Comparison of ENCODE assay signal across 1 cellular context in genomic region chr1:8976338-8976737, GRCh38.
TF ChIP-seq lines count a peak whose summit lies in the region.

No MANE protein-coding gene starts in this region.

TF ChIP-seq in endothelial cell of umbilical vein, 7 proteins besides CTCF, POLR2A, EP300 and RAD21:
- TF ChIP-seq JUN (IDR thresholded peaks at IDR 0.05; ENCODE audit: borderline replicate concordance, insufficient read depth, insufficient read length, low read depth) (peak; percentile 65), MYC (IDR thresholded peaks at IDR 0.05; ENCODE audit: low read depth, low read length) (no peak), FOS (IDR thresholded peaks at IDR 0.05; ENCODE audit: borderline replicate concordance, insufficient read depth, low read length) (peak; percentile 40), GATA2 (IDR thresholded peaks at IDR 0.05; ENCODE audit: insufficient read depth, insufficient read length, low read depth, low read length) (no peak), MAX (IDR thresholded peaks at IDR 0.05; ENCODE audit: insufficient read depth, insufficient read length) (peak; percentile 49), POLR2AphosphoS5 (IDR thresholded peaks at IDR 0.05; ENCODE audit: insufficient read depth, low read depth, low read length) (no peak), EZH2 (IDR thresholded peaks at IDR 0.05; ENCODE audit: borderline replicate concordance, low read depth, low read length, severe bottlenecking) (no peak)
